13 cellular contexts compared by ENCODE assay signal in the genomic region with DNA sequence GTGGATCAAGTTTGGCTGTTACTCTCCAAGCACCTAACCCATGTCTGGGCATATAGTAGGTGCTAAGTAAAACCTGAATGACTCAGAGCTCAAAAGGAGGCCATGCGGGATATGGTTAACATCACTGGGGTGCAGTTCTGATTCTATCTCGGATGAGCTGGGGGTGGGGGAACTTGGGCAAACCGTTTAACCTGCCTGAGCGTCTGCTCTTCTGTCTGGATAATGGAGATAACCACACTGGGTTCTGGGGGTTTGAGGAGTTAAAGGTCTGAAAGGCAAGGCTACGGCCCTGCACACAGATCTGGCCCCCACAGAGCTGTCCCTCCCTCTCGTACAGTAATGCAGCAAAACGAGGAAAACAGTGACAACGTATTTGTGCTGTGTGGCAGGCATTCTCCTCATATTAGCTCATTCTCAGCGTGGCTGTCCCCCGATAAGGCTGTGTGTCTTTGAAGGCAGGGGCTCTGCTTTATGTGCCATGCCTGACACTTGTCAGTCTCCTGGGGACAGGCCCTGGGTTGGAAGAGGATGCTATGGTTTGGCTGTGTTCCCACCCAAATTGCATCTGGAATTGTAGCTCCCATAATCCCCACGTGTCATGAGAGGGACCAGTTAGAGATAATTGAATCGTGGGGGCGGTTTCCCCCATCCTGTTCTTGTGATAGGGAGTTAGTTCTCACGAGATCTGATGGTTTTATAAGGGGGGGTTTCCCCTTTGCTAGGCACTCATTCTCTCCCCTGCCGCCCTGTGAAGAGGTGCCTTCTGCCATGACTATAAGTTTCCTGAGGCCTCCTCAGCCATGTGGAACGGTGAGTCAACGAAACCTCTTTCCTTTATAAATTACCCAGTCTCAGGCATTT. TPM values are rescaled to one million over a fixed set of nuclear protein-coding genes. Genes with fewer than 3 reads are reported as not detected.
DNase-seq lines count a peak whose midpoint lies in the region; ATAC-seq, FAIRE-seq and TF ChIP-seq lines count a peak whose summit lies in the region.
"Had no signal": no experiment of that assay in that cellular context is flagged by ENCODE, and none has a peak within 500 bp of the region (broad histone marks: within the 10 kb centered on the region; RNA-seq: fewer than 3 reads in every experiment).

No MANE protein-coding gene starts in this region.

- no peak overlapping the region for H3K4ac ChIP-seq in neuronal stem cell (ENCODE audit: low read length)

- no peak overlapping the region for H3K9ac ChIP-seq in neuronal stem cell (ENCODE audit: low read depth, low read length, poor library complexity)

- no peak overlapping the region for H4K8ac ChIP-seq in neuronal stem cell (ENCODE audit: low read depth, low read length)

- ATAC-seq in HG03342 (IDR thresholded peaks at IDR 0.05; ENCODE audit: unreplicated experiment), result no peak

- peak overlapping the region; percentile 83 for H3K27ac ChIP-seq in HL-60 (replicated peaks)
- no peak overlapping the region for H3K27ac ChIP-seq in neuronal stem cell (replicated peaks; ENCODE audit: low read length)

- H4K91ac ChIP-seq in neuronal stem cell (ENCODE audit: low read depth, low read length, poor library complexity), result no peak overlapping the region

- WGBS in neuronal stem cell (ENCODE audit: extremely low coverage in 2 of 2, insufficient read length in 2 of 2, insufficient replicate concordance in 1 of 2), 2 donors, result no CpG with 5 or more reads among the region's 17 CpGs

- H3K23ac ChIP-seq in neuronal stem cell (ENCODE audit: low read depth, low read length, poor library complexity), result peak overlapping the region; percentile 29

- H2AK5ac ChIP-seq in neuronal stem cell (ENCODE audit: low read depth, low read length), result no peak overlapping the region

- no peak overlapping the region for H3K18ac ChIP-seq in neuronal stem cell (ENCODE audit: low read length)

- no peaks in the 10 kb centered on the region for H3K9me3 ChIP-seq in neuronal stem cell (replicated peaks in 1 of 2; ENCODE audit: control insufficient read depth in 2 of 2, insufficient read depth in 1 of 2, low read depth in 1 of 2, low read length in 2 of 2)

- DNase-seq in activated T-cell treated with anti-CD3 and anti-CD28 coated beads for 24 hours (ENCODE audit: low read depth), result peak; percentile 36
- DNase-seq in activated T-cell treated with anti-CD3 and anti-CD28 coated beads, Interleukin-2, amount 50 U/mL, for 1 hour, result no peak
- no peak for DNase-seq in HL-60 (ENCODE audit: low read depth in 1 of 2, low spot score in 1 of 2)
- peak; percentile 41 for DNase-seq in activated naive CD4-positive, alpha-beta T cell treated with anti-CD3 and anti-CD28 coated beads, Interleukin-2, amount 50 U/mL, for 16 hours
- no peak for DNase-seq in neuronal stem cell (ENCODE audit: low spot score)
- no peak for DNase-seq in C1 segment of cervical spinal cord (lab: John Stamatoyannopoulos, UW)
- no peak for DNase-seq in D721Med (ENCODE audit: insufficient read length, low spot score)
- DNase-seq: DMS53; nephron progenitor cell; stimulated activated naive B cell treated with anti-CD40 and anti-IgM and Interleukin-4, amounts not matched to agents 10 μg/mL and 1 μg/mL and 100 μg/mL, for 72 hours had no signal

- H2AFZ ChIP-seq in neuronal stem cell (ENCODE audit: low read length), result no peak overlapping the region

- no peak overlapping the region for H2BK15ac ChIP-seq in neuronal stem cell (ENCODE audit: low read length)

- peaks cover 3 to 4% of the 10 kb centered on the region in 2 donors for H3K4me1 ChIP-seq in neuronal stem cell (ENCODE audit: control insufficient read depth in 2 of 2, insufficient read depth in 1 of 2, low read depth in 1 of 2, low read length in 2 of 2)

- peaks cover 8 to 20% of the 10 kb centered on the region in 2 donors for H3K36me3 ChIP-seq in neuronal stem cell (replicated peaks in 1 of 2; ENCODE audit: control insufficient read depth in 2 of 2, insufficient read depth in 2 of 2, low read length in 2 of 2)

- no peaks in the 10 kb centered on the region for H3K27me3 ChIP-seq in HL-60 (ENCODE audit: insufficient read depth, poor library complexity, severe bottlenecking)
- no peaks in the 10 kb centered on the region for H3K27me3 ChIP-seq in neuronal stem cell (ENCODE audit: control insufficient read depth in 3 of 3, insufficient read depth in 3 of 3, low read depth in 1 of 3, low read length in 3 of 3)

- H3K4me2 ChIP-seq in neuronal stem cell (ENCODE audit: insufficient read depth, low read length, poor library complexity, severe bottlenecking), result no peak overlapping the region

- H2BK5ac ChIP-seq in neuronal stem cell (ENCODE audit: low read length), result no peak overlapping the region

- no peak for FAIRE-seq in D721Med (lab: Jason Lieb, UNC)
- FAIRE-seq: H54 had no signal

- H2BK120ac ChIP-seq in neuronal stem cell (ENCODE audit: low read depth, low read length), result no peak overlapping the region

- TF ChIP-seq CTCF in HL-60 (IDR thresholded peaks at IDR 0.05; ENCODE audit: insufficient read depth, low read length) (no peak), D721Med (IDR thresholded peaks at IDR 0.05; ENCODE audit: insufficient read depth, missing control alignments) (no peak)

- no peak overlapping the region for H2BK12ac ChIP-seq in neuronal stem cell (ENCODE audit: low read length)

- H3K4me3 ChIP-seq in HL-60 (replicated peaks; ENCODE audit: insufficient read depth, low read length) (no peak overlapping the region), neuronal stem cell (ENCODE audit: low read length in 2 of 2) (no peak overlapping the region)
- H3K4me3 ChIP-seq: lung had no signal

- no peak overlapping the region for H3K14ac ChIP-seq in neuronal stem cell (ENCODE audit: low read length)

- H3K79me1 ChIP-seq in neuronal stem cell (ENCODE audit: low read depth, low read length), result no peaks in the 10 kb centered on the region

RNA-seq across cellular contexts. Expression of a gene that starts 6.8 kb away (rescaled TPM):
- polyA plus RNA-seq in neuronal stem cell (2013, experiment 1 of 2), result 11.9 TPM
- polyA plus RNA-seq in neuronal stem cell (2013, experiment 2 of 2), result 11.5 TPM

RNA-seq across cellular contexts. Expression of a gene that starts 47.3 kb away (rescaled TPM):
- 3.4 TPM for polyA plus RNA-seq in neuronal stem cell (2013, experiment 1 of 2)
- 3.3 TPM for polyA plus RNA-seq in neuronal stem cell (2013, experiment 2 of 2)

RNA-seq across cellular contexts. Expression of a gene that starts 49.7 kb away (rescaled TPM):
- polyA plus RNA-seq in neuronal stem cell (2013, experiment 1 of 2), result not detected
- polyA plus RNA-seq in neuronal stem cell (2013, experiment 2 of 2), result not detected
- polyA plus RNA-seq: lung had no signal

Comparison
In these comparisons a context has a peak if more than half of its experiments do, and no peak if none do; other contexts are left out.
1. DNase-seq: peak in activated T-cell treated with anti-CD3 and anti-CD28 coated beads for 24 hours (single experiment) and activated naive CD4-positive, alpha-beta T cell treated with anti-CD3 and anti-CD28 coated beads, Interleukin-2, amount 50 U/mL, for 16 hours (single experiment); none in activated T-cell treated with anti-CD3 and anti-CD28 coated beads, Interleukin-2, amount 50 U/mL, for 1 hour (single experiment), HL-60 (0 of 2), neuronal stem cell (single experiment), C1 segment of cervical spinal cord (0 of 14) and D721Med (single experiment).